In the genomic region with DNA sequence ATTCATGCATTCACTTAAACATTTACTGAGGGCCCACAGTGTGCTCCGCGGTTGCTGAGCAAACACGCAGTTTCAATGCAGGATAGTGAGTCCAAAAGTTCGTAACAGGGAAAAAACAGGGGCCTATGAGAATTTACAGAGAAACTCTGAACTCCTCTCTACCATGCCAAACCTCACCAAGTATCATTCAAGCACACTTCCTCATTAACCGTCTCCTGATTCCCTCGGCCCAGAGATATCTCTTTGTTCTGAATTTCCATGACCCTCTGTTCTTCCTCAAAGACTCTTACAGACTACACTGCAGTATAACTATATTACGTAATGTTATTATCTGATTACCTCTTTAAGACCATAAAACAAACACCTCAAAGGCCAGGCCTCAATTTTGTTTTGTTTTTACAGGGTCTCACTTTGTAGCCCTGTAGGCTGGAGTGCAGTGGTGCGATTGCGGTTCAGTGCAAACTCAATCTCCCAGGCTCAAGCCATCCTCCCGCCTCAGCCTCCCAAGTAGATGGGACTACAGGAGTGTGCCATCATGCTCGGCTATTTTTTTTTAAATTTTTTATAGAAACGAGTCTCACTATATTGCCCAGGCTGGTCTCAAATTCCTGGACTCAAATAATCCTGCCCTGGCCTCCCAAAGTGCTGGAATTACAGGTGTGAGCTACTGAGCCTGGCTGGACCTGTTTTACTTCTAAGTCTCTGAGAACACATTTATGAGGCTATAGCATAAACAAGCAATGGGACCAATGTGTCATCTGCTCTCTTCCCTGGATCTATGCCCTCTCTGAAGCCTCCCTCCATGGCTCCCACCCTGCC, we compare ENCODE assay signal across 8 cellular contexts. TPM values are rescaled to one million over a fixed set of nuclear protein-coding genes. Genes with fewer than 3 reads are reported as not detected.
DNase-seq lines count a peak whose midpoint lies in the region; ATAC-seq and TF ChIP-seq lines count a peak whose summit lies in the region.

No MANE protein-coding gene starts in this region.

- H3K36me3 ChIP-seq in hepatocyte (replicated peaks; ENCODE audit: insufficient read depth, low read depth) (no peaks in the 10 kb centered on the region), thymus (ENCODE audit: control insufficient read depth, insufficient read depth) (no peaks in the 10 kb centered on the region)

- H4K20me1 ChIP-seq in hepatocyte (ENCODE audit: insufficient read depth, poor library complexity, severe bottlenecking), result no peaks in the 10 kb centered on the region

- H3K4me3 ChIP-seq in hepatocyte (no peak overlapping the region), thymus (ENCODE audit: low read length) (peak overlapping the region; percentile 31)

- no peak overlapping the region for H2AFZ ChIP-seq in hepatocyte

- POLR2A ChIA-PET in T-cell (lab: Charles Lee), result no interaction called here

- H3K27ac ChIP-seq in hepatocyte (peak overlapping the region; percentile 75), thymus (ENCODE audit: low read depth) (peak overlapping the region; percentile 78)

- CTCF ChIA-PET in activated naive CD4-positive, alpha-beta T cell treated with anti-CD3 and anti-CD28 coated beads for 36 hours (lab: Charles Lee), result interaction anchor here (0.6 to 2.3 kb wide), 9 partner anchors 9 to 1439 kb away, joined by 3 to 11 read pairs (median 4); partner anchors contain the start of gene PITPNB
- CTCF ChIA-PET in T-cell (lab: Charles Lee), result no interaction called here

- H3K36me3 Mint-ChIP-seq in activated naive CD4-positive, alpha-beta T cell treated with anti-CD3 and anti-CD28 coated beads for 36 hours (ENCODE audit: low read depth), result peaks cover 32% of the 10 kb centered on the region
- H3K36me3 Mint-ChIP-seq in T-cell, result peaks cover 37% of the 10 kb centered on the region

- H3K27me3 Mint-ChIP-seq in activated naive CD4-positive, alpha-beta T cell treated with anti-CD3 and anti-CD28 coated beads for 36 hours (ENCODE audit: low read depth), result no peaks in the 10 kb centered on the region
- no peaks in the 10 kb centered on the region for H3K27me3 Mint-ChIP-seq in T-cell

- H3K9me2 ChIP-seq in hepatocyte (replicated peaks; ENCODE audit: insufficient read depth), result no peaks in the 10 kb centered on the region

- H3K4me1 ChIP-seq in hepatocyte (ENCODE audit: insufficient read depth) (peaks cover 28% of the 10 kb centered on the region), thymus (ENCODE audit: control insufficient read depth, insufficient read depth, low read length) (peaks cover 37% of the 10 kb centered on the region)

- no peak for DNase-seq in activated naive CD4-positive, alpha-beta T cell treated with anti-CD3 and anti-CD28 coated beads for 36 hours
- no peak for DNase-seq in activated naive CD4-positive, alpha-beta T cell treated with anti-CD3 and anti-CD28 coated beads, Interleukin-2, amount 50 U/mL, for 16 hours
- no peak for DNase-seq in T-cell
- no peak for DNase-seq in hepatocyte (ENCODE audit: low spot score)
- DNase-seq in nucleus accumbens (lab: John Stamatoyannopoulos, UW), result no peak
- DNase-seq in left ventricle myocardium superior, result no peak

- H3K79me2 ChIP-seq in hepatocyte, result peaks cover 55% of the 10 kb centered on the region

- H3K9me3 Mint-ChIP-seq in activated naive CD4-positive, alpha-beta T cell treated with anti-CD3 and anti-CD28 coated beads for 36 hours, result no peaks in the 10 kb centered on the region
- no peaks in the 10 kb centered on the region for H3K9me3 Mint-ChIP-seq in T-cell

- peaks cover 61% of the 10 kb centered on the region for H3K4me1 Mint-ChIP-seq in activated naive CD4-positive, alpha-beta T cell treated with anti-CD3 and anti-CD28 coated beads for 36 hours (ENCODE audit: low read depth)
- H3K4me1 Mint-ChIP-seq in T-cell, result peaks cover 72 to 76% (median 73%) of the 10 kb centered on the region in 3 donors

- no peak for TF ChIP-seq CTCF in hepatocyte (IDR thresholded peaks at IDR 0.05; ENCODE audit: poor library complexity)

- WGBS in hepatocyte (ENCODE audit: low lambda C conversion rate, missing lambda C conversion rate), result 63% methylated on average over 12 of the region's 12 CpGs
- WGBS in thymus, result 56% methylated on average over 12 of the region's 12 CpGs

- H3K9me3 ChIP-seq in hepatocyte (ENCODE audit: low read depth) (no peaks in the 10 kb centered on the region), thymus (ENCODE audit: control insufficient read depth) (no peaks in the 10 kb centered on the region)

- H3K27ac Mint-ChIP-seq in activated naive CD4-positive, alpha-beta T cell treated with anti-CD3 and anti-CD28 coated beads for 36 hours, result peak overlapping the region; percentile 15
- peak overlapping the region; percentile 63 to 74 for H3K27ac Mint-ChIP-seq in T-cell

- peak overlapping the region; percentile 71 for H3K4me2 ChIP-seq in hepatocyte

- H3K27me3 ChIP-seq in hepatocyte, result no peaks in the 10 kb centered on the region
- H3K27me3 ChIP-seq in thymus (ENCODE audit: control insufficient read depth, insufficient read depth), result no peaks in the 10 kb centered on the region

- intact Hi-C loops in activated naive CD4-positive, alpha-beta T cell treated with anti-CD3 and anti-CD28 coated beads for 36 hours (cut with micrococcal nuclease), result loop anchor here (1.0 to 5.0 kb wide), 2 partner anchors 83 to 192 kb away; no protein-coding TSS in a partner anchor
- intact Hi-C loops in left ventricle myocardium superior (cut with micrococcal nuclease), result no loop called here

- no peak for ATAC-seq in T-cell (replicated peaks in 1 of 4)
- ATAC-seq in left ventricle myocardium superior, result no peak
- no peak for ATAC-seq in GM21367 (IDR thresholded peaks at IDR 0.05; ENCODE audit: unreplicated experiment)

- H3K4me3 Mint-ChIP-seq in activated naive CD4-positive, alpha-beta T cell treated with anti-CD3 and anti-CD28 coated beads for 36 hours, result peak overlapping the region; percentile 70
- peak overlapping the region; percentile 69 to 90 (median 78) for H3K4me3 Mint-ChIP-seq in T-cell

RNA-seq across cellular contexts. Expression of gene HPS4, which starts 3.6 kb away (rescaled TPM):
- 10 to 100 TPM; 48.0 to 51.5 TPM for total RNA-seq in activated naive CD4-positive, alpha-beta T cell treated with anti-CD3 and anti-CD28 coated beads for 36 hours
- total RNA-seq in T-cell, result 10 to 100 TPM; 38.7 to 53.4 (median 50.0) TPM
- 20.5 and 36.7 TPM in 2 replicates for total RNA-seq in hepatocyte
- polyA plus RNA-seq in hepatocyte, result 20.2 and 28.5 TPM in 2 replicates
- polyA plus RNA-seq in thymus, result 32.2 TPM
- total RNA-seq in left ventricle myocardium superior, result 10.0 TPM

RNA-seq across cellular contexts. Expression of gene SRRD, which starts 3.7 kb away (rescaled TPM):
- total RNA-seq in activated naive CD4-positive, alpha-beta T cell treated with anti-CD3 and anti-CD28 coated beads for 36 hours, result 10 to 100 TPM; 20.8 to 21.6 TPM
- 10 to 100 TPM; 17.4 to 23.3 (median 21.8) TPM for total RNA-seq in T-cell
- 26.4 and 31.2 TPM in 2 replicates for total RNA-seq in hepatocyte
- polyA plus RNA-seq in hepatocyte, result 29.5 and 31.9 TPM in 2 replicates
- polyA plus RNA-seq in thymus, result 18.5 TPM
- total RNA-seq in left ventricle myocardium superior, result 23.5 TPM

RNA-seq across cellular contexts. Expression of gene TFIP11, which starts 32.3 kb away (rescaled TPM):
- 10 to 100 TPM; 33.3 to 34.4 TPM for total RNA-seq in activated naive CD4-positive, alpha-beta T cell treated with anti-CD3 and anti-CD28 coated beads for 36 hours
- total RNA-seq in T-cell (10 to 100 TPM; 63.0 to 91.8 (median 75.2) TPM), hepatocyte (16.1 and 19.6 TPM in 2 replicates), left ventricle myocardium superior (22.3 TPM)
- polyA plus RNA-seq in hepatocyte (21.3 and 30.4 TPM in 2 replicates), thymus (32.9 TPM)

RNA-seq across cellular contexts. Expression of gene ASPHD2, which starts 50.9 kb away (rescaled TPM):
- total RNA-seq in activated naive CD4-positive, alpha-beta T cell treated with anti-CD3 and anti-CD28 coated beads for 36 hours, result 1 to 10 TPM; 4.4 to 4.7 TPM
- total RNA-seq in T-cell (1 to 10 TPM; 1.9 to 5.3 (median 4.3) TPM), hepatocyte (1.2 and 1.4 TPM in 2 replicates), left ventricle myocardium superior (0.12 TPM)
- polyA plus RNA-seq in hepatocyte (1.7 and 2.6 TPM in 2 replicates), thymus (2.9 TPM)
